ENCODE assay signal across 20 cellular contexts in genomic region chr1:65896721-65897120, GRCh38.
"Had no signal": no experiment of that assay in that cellular context is flagged by ENCODE, and none has a peak within 500 bp of the region (broad histone marks: within the 10 kb centered on the region; RNA-seq: fewer than 3 reads in every experiment).

No MANE protein-coding gene starts in this region.

- H3K27ac ChIP-seq: breast epithelium, skin epidermis had no signal

- H3K36me3 ChIP-seq: breast epithelium had no signal

- H3K27ac Mint-ChIP-seq: activated CD8-positive, alpha-beta T cell treated with anti-CD3 and anti-CD28 coated beads for 36 hours; activated T-helper 17 cell treated with anti-CD3 and anti-CD28 coated beads, Interleukin-2, amount 50 U/mL, for 72 hours; stimulated activated naive CD8-positive, alpha-beta T cell treated with anti-CD3 and anti-CD28 coated beads, Interleukin-15, amount 100 ng/mL, for 72 hours had no signal

- H3K4me3 ChIP-seq: breast epithelium, skin epidermis had no signal

- H3K27me3 ChIP-seq: breast epithelium had no signal

- ATAC-seq: activated CD8-positive, alpha-beta T cell treated with anti-CD3 and anti-CD28 coated beads for 36 hours; activated T-helper 17 cell treated with anti-CD3 and anti-CD28 coated beads, Interleukin-2, amount 50 U/mL, for 72 hours; esophagus mucosa; left lobe of liver; stimulated activated naive CD8-positive, alpha-beta T cell treated with anti-CD3 and anti-CD28 coated beads, Interleukin-15, amount 100 ng/mL, for 72 hours had no signal

- DNase-seq: activated CD4-positive, alpha-beta T cell treated with anti-CD3 and anti-CD28 coated beads for 48 hours; activated CD4-positive, CD25-positive, alpha-beta regulatory T cell; activated CD8-positive, alpha-beta T cell treated with anti-CD3 and anti-CD28 coated beads for 36 hours; activated naive CD4-positive, alpha-beta T cell treated with Interleukin-2 at 50 U/mL for 16 hours; activated T-cell treated with anti-CD3 and anti-CD28 coated beads, Interleukin-2, amount 50 U/mL, for 1 hour; anterior cingulate cortex; cerebellar nuclear complex; effector CD8-positive, alpha-beta T cell; glutamatergic neuron; hippocampal formation; mammary epithelial cell; occipital lobe; stimulated activated CD4-positive, alpha-beta T cell treated with anti-CD3 and anti-CD28 coated beads, Interleukin-2, amount 100 ng/mL, for 48 hours; stimulated activated naive CD8-positive, alpha-beta T cell treated with anti-CD3 and anti-CD28 coated beads, Interleukin-15, amount 100 ng/mL, for 72 hours; trophoblast cell had no signal

- H3K4me1 ChIP-seq: breast epithelium had no signal

- H3K4me1 Mint-ChIP-seq: activated T-helper 17 cell treated with anti-CD3 and anti-CD28 coated beads, Interleukin-2, amount 50 U/mL, for 72 hours; stimulated activated naive CD8-positive, alpha-beta T cell treated with anti-CD3 and anti-CD28 coated beads, Interleukin-15, amount 100 ng/mL, for 72 hours had no signal

- H3K9me3 ChIP-seq: breast epithelium had no signal

- H3K4me3 Mint-ChIP-seq: activated CD8-positive, alpha-beta T cell treated with anti-CD3 and anti-CD28 coated beads for 36 hours; activated T-helper 17 cell treated with anti-CD3 and anti-CD28 coated beads, Interleukin-2, amount 50 U/mL, for 72 hours; stimulated activated naive CD8-positive, alpha-beta T cell treated with anti-CD3 and anti-CD28 coated beads, Interleukin-15, amount 100 ng/mL, for 72 hours had no signal
